Comparison of ENCODE assay signal across 9 cellular contexts in genomic region chr19:1041835-1042685, GRCh38. TPM values are rescaled to one million over a fixed set of nuclear protein-coding genes. Genes with fewer than 3 reads are reported as not detected.
DNase-seq lines count a peak whose midpoint lies in the region; ATAC-seq and TF ChIP-seq lines count a peak whose summit lies in the region.
"Had no signal": no experiment of that assay in that cellular context is flagged by ENCODE, and none has a peak within 500 bp of the region (broad histone marks: within the 10 kb centered on the region; RNA-seq: fewer than 3 reads in every experiment).

No MANE protein-coding gene starts in this region.

- H3K27me3 ChIP-seq in spleen (replicated peaks in 1 of 7): no peaks in the 10 kb centered on the region

- no peaks in the 10 kb centered on the region for H3K9me3 Mint-ChIP-seq in activated CD8-positive, alpha-beta memory T cell treated with anti-CD3 and anti-CD28 coated beads, Interleukin-2, amount 10 ng/mL, durations not matched to agents 7 days and 5 days (ENCODE audit: low read depth)
- H3K9me3 Mint-ChIP-seq in activated naive CD4-positive, alpha-beta T cell treated with anti-CD3 and anti-CD28 coated beads, Interleukin-2, amount 10 ng/mL, durations not matched to agents 7 days and 5 days: peaks cover 2% of the 10 kb centered on the region

- H3K4me2 ChIP-seq in OCI-LY7 (ENCODE audit: low read length): peak overlapping the region; percentile 93; the same call in 1 of the 2 replicates

- H3K4me3 Mint-ChIP-seq in activated CD8-positive, alpha-beta memory T cell treated with anti-CD3 and anti-CD28 coated beads, Interleukin-2, amount 10 ng/mL, durations not matched to agents 7 days and 5 days: no peak overlapping the region
- H3K4me3 Mint-ChIP-seq in activated naive CD4-positive, alpha-beta T cell treated with anti-CD3 and anti-CD28 coated beads, Interleukin-2, amount 10 ng/mL, durations not matched to agents 7 days and 5 days: no peak overlapping the region

- H3K4me1 ChIP-seq in OCI-LY7 (ENCODE audit: insufficient read depth, low read length, poor library complexity, severe bottlenecking) (peaks cover 52% of the 10 kb centered on the region), spleen (peaks cover 36 to 74% (median 59%) of the 10 kb centered on the region in 6 donors)

- POLR2A ChIA-PET in OCI-LY7 (lab: Charles Lee): interaction anchor here (0.8 kb wide), 1 partner anchor 21 kb away, joined by 5 read pairs; the partner anchor contains the start of genes RNU6-2 and TMEM259

- no TSS peak for BruUV-seq in OCI-LY7 (replicated peaks; lab: Mats Ljungman, UMichigan)

- TF ChIP-seq CTCF in OCI-LY7 (conservative IDR thresholded peaks at IDR 0.05; ENCODE audit: low read length) (no peak), fibroblast of villous mesenchyme (IDR thresholded peaks at IDR 0.05; ENCODE audit: insufficient read depth, low read depth, low read length) (no peak), spleen (IDR thresholded peaks at IDR 0.05 in 8 of 11, conservative IDR thresholded peaks at IDR 0.05 in 3 of 11) (no peak)

- H3K4me3 ChIP-seq in OCI-LY7 (ENCODE audit: low read depth, low read length, poor library complexity, severe bottlenecking) (no peak overlapping the region), fibroblast of villous mesenchyme (ENCODE audit: low read depth, low read length) (peak overlapping the region; percentile 66), spleen (peak overlapping the region in 4 of 8 donors; percentile 70 to 92 (median 76))

- peak; percentile 41 for DNase-seq in activated CD8-positive, alpha-beta memory T cell treated with anti-CD3 and anti-CD28 coated beads, Interleukin-2, amount 10 ng/mL, durations not matched to agents 7 days and 5 days
- no peak for DNase-seq in activated CD8-positive, alpha-beta memory T cell treated with anti-CD3 and anti-CD28 coated beads, Interleukin-2, amount 50 U/mL, for 48 hours
- no peak for DNase-seq in OCI-LY7 (ENCODE audit: low spot score)
- peak; percentile 84 for DNase-seq in fibroblast of villous mesenchyme (ENCODE audit: low read depth)
- peak; percentile 85 for DNase-seq in spleen
- no peak for DNase-seq in activated gamma-delta T cell (lab: John Stamatoyannopoulos, UW)
- no peak for DNase-seq in DMS114 treated with DMSO at 0.1 percent for 48 hours (lab: John Stamatoyannopoulos, UW; ENCODE audit: unreplicated experiment)
- DNase-seq in activated naive CD4-positive, alpha-beta T cell treated with anti-CD3 and anti-CD28 coated beads, Interleukin-2, amount 10 ng/mL, durations not matched to agents 7 days and 5 days: no peak
- DNase-seq: IMR-90 had no signal

- WGBS in spleen, 5 donors: 76 to 95% (median 83%) methylated on average over 4 to 43 of the region's 43 CpGs

- no peaks in the 10 kb centered on the region for H3K9me2 ChIP-seq in OCI-LY7 (ENCODE audit: insufficient read depth, low read length)

- no peaks in the 10 kb centered on the region for H3K27me3 Mint-ChIP-seq in activated CD8-positive, alpha-beta memory T cell treated with anti-CD3 and anti-CD28 coated beads, Interleukin-2, amount 10 ng/mL, durations not matched to agents 7 days and 5 days
- H3K27me3 Mint-ChIP-seq in activated naive CD4-positive, alpha-beta T cell treated with anti-CD3 and anti-CD28 coated beads, Interleukin-2, amount 10 ng/mL, durations not matched to agents 7 days and 5 days: peaks cover 5% of the 10 kb centered on the region

- peaks cover 39% of the 10 kb centered on the region for H3K4me1 Mint-ChIP-seq in activated CD8-positive, alpha-beta memory T cell treated with anti-CD3 and anti-CD28 coated beads, Interleukin-2, amount 10 ng/mL, durations not matched to agents 7 days and 5 days
- H3K4me1 Mint-ChIP-seq in activated naive CD4-positive, alpha-beta T cell treated with anti-CD3 and anti-CD28 coated beads, Interleukin-2, amount 10 ng/mL, durations not matched to agents 7 days and 5 days: peaks cover 53% of the 10 kb centered on the region

- ATAC-seq in activated CD8-positive, alpha-beta memory T cell treated with anti-CD3 and anti-CD28 coated beads, Interleukin-2, amount 10 ng/mL, durations not matched to agents 7 days and 5 days: no peak

- H3K9me3 ChIP-seq in OCI-LY7 (ENCODE audit: low read length): no peaks in the 10 kb centered on the region
- no peaks in the 10 kb centered on the region for H3K9me3 ChIP-seq in spleen

- no peak overlapping the region for H3K27ac Mint-ChIP-seq in activated CD8-positive, alpha-beta memory T cell treated with anti-CD3 and anti-CD28 coated beads, Interleukin-2, amount 10 ng/mL, durations not matched to agents 7 days and 5 days
- H3K27ac Mint-ChIP-seq in activated naive CD4-positive, alpha-beta T cell treated with anti-CD3 and anti-CD28 coated beads, Interleukin-2, amount 10 ng/mL, durations not matched to agents 7 days and 5 days: no peak overlapping the region

- H3K27ac ChIP-seq in OCI-LY7 (ENCODE audit: low read depth, low read length, poor library complexity, severe bottlenecking) (no peak overlapping the region), spleen (peak overlapping the region in 3 of 8 donors; percentile 85 to 94 (median 93))

- H3K36me3 Mint-ChIP-seq in activated CD8-positive, alpha-beta memory T cell treated with anti-CD3 and anti-CD28 coated beads, Interleukin-2, amount 10 ng/mL, durations not matched to agents 7 days and 5 days: peaks cover 16% of the 10 kb centered on the region
- H3K36me3 Mint-ChIP-seq in activated naive CD4-positive, alpha-beta T cell treated with anti-CD3 and anti-CD28 coated beads, Interleukin-2, amount 10 ng/mL, durations not matched to agents 7 days and 5 days: peaks cover 45% of the 10 kb centered on the region

- H3K36me3 ChIP-seq in OCI-LY7 (ENCODE audit: insufficient read depth, low read length) (peaks cover 17% of the 10 kb centered on the region; the same call in 1 of the 2 replicates), spleen (peaks cover 0 to 71% (median 26%) of the 10 kb centered on the region in 6 donors)

- CTCF ChIA-PET in activated CD8-positive, alpha-beta memory T cell treated with anti-CD3 and anti-CD28 coated beads, Interleukin-2, amount 10 ng/mL, durations not matched to agents 7 days and 5 days (lab: Charles Lee): interaction anchor here (0.9 to 8.5 kb wide), 5 partner anchors 9 to 24 kb away, joined by 3 to 76 read pairs (median 6); partner anchors contain the start of genes ARHGAP45 and CNN2
- CTCF ChIA-PET in OCI-LY7 (lab: Charles Lee; ENCODE audit: unreplicated experiment): no interaction called here
- CTCF ChIA-PET in activated naive CD4-positive, alpha-beta T cell treated with anti-CD3 and anti-CD28 coated beads, Interleukin-2, amount 10 ng/mL, durations not matched to agents 7 days and 5 days (lab: Charles Lee): interaction anchor here (0.7 to 1.3 kb wide), 2 partner anchors 11 to 15 kb away, joined by 3 read pairs; no protein-coding TSS in a partner anchor

- H2AFZ ChIP-seq in OCI-LY7 (ENCODE audit: low read length): no peak overlapping the region

- no peaks in the 10 kb centered on the region; the same call in 1 of the 2 replicates for H4K20me1 ChIP-seq in OCI-LY7 (ENCODE audit: insufficient read depth, low read length)

- intact Hi-C loops in OCI-LY7 (cut with micrococcal nuclease; ENCODE audit: unreplicated experiment): loop anchor here (2.0 kb wide), 1 partner anchor 15 kb away; the partner anchor contains the start of gene CNN2
- intact Hi-C loops in spleen (cut with DNase I; ENCODE audit: low total_unique reads): no loop called here

- TF ChIP-seq POLR2A in spleen (IDR thresholded peaks at IDR 0.05): no peak

- 0 out of 2 replicates have a peak, but pooled peaks cover 5% of the 10 kb centered on the region for H3K79me2 ChIP-seq in OCI-LY7 (ENCODE audit: insufficient read depth, low read depth, low read length)

RNA-seq across cellular contexts. Expression of gene ABCA7, which starts 2.2 kb away (rescaled TPM):
- total RNA-seq in activated CD8-positive, alpha-beta memory T cell treated with anti-CD3 and anti-CD28 coated beads, Interleukin-2, amount 10 ng/mL, durations not matched to agents 7 days and 5 days: 10 to 100 TPM; 62.7 to 72.9 TPM
- total RNA-seq in OCI-LY7 (2014; rRNA removed; shearing (Covaris generic)): 22.5 and 43.3 TPM in 2 replicates
- total RNA-seq in OCI-LY7 (2022) (66.6 and 74.4 TPM in 2 replicates), fibroblast of villous mesenchyme (11.2 and 13.9 TPM in 2 replicates), spleen (100 to 1,000 TPM in 3 of 7 donors, 10 to 100 TPM in 4; 64.6 to 162 (median 94.7) TPM)
- 100 to 1,000 TPM in 2 of 3 donors, 10 to 100 TPM in 1; 67.5 to 197 (median 152) TPM for polyA plus RNA-seq in spleen

RNA-seq across cellular contexts. Expression of gene CNN2, which starts 15.7 kb away (rescaled TPM):
- total RNA-seq in activated CD8-positive, alpha-beta memory T cell treated with anti-CD3 and anti-CD28 coated beads, Interleukin-2, amount 10 ng/mL, durations not matched to agents 7 days and 5 days: 100 to 1,000 TPM; 295 to 296 TPM
- total RNA-seq in OCI-LY7 (2014; rRNA removed; shearing (Covaris generic)): 51.5 and 73.7 TPM in 2 replicates
- total RNA-seq in OCI-LY7 (2022) (126 and 127 TPM in 2 replicates), fibroblast of villous mesenchyme (508 and 544 TPM in 2 replicates), spleen (100 to 1,000 TPM; 102 to 296 (median 233) TPM)
- 100 to 1,000 TPM; 126 to 147 (median 140) TPM for polyA plus RNA-seq in spleen

RNA-seq across cellular contexts. Expression of gene RNU6-2, which starts 20.7 kb away (rescaled TPM):
- total RNA-seq in activated CD8-positive, alpha-beta memory T cell treated with anti-CD3 and anti-CD28 coated beads, Interleukin-2, amount 10 ng/mL, durations not matched to agents 7 days and 5 days: not detected
- total RNA-seq in OCI-LY7 (2014; rRNA removed; shearing (Covaris generic)): not detected in 2 replicates
- total RNA-seq in OCI-LY7 (2022): not detected in 2 replicates
- not detected in 2 replicates for total RNA-seq in fibroblast of villous mesenchyme
- total RNA-seq in spleen: not detected
- not detected for polyA plus RNA-seq in spleen
- total RNA-seq: IMR-90 had no signal
- polyA plus RNA-seq: IMR-90 had no signal

RNA-seq across cellular contexts. Expression of gene TMEM259, which starts 21.1 kb away (rescaled TPM):
- 100 to 1,000 TPM; 172 to 212 TPM for total RNA-seq in activated CD8-positive, alpha-beta memory T cell treated with anti-CD3 and anti-CD28 coated beads, Interleukin-2, amount 10 ng/mL, durations not matched to agents 7 days and 5 days
- 131 and 169 TPM in 2 replicates for total RNA-seq in OCI-LY7 (2014; rRNA removed; shearing (Covaris generic))
- total RNA-seq in OCI-LY7 (2022) (195 and 204 TPM in 2 replicates), fibroblast of villous mesenchyme (79.2 and 84.6 TPM in 2 replicates), spleen (100 to 1,000 TPM; 187 to 275 (median 240) TPM)
- 100 to 1,000 TPM; 172 to 560 (median 460) TPM for polyA plus RNA-seq in spleen

RNA-seq across cellular contexts. Expression of gene ARHGAP45, which starts 24.9 kb away (rescaled TPM):
- 100 to 1,000 TPM; 361 to 481 TPM for total RNA-seq in activated CD8-positive, alpha-beta memory T cell treated with anti-CD3 and anti-CD28 coated beads, Interleukin-2, amount 10 ng/mL, durations not matched to agents 7 days and 5 days
- 132 and 135 TPM in 2 replicates for total RNA-seq in OCI-LY7 (2014; rRNA removed; shearing (Covaris generic))
- total RNA-seq in OCI-LY7 (2022) (138 and 143 TPM in 2 replicates), fibroblast of villous mesenchyme (0.43 and 0.97 TPM in 2 replicates), spleen (100 to 1,000 TPM; 161 to 258 (median 237) TPM)
- polyA plus RNA-seq in spleen: 100 to 1,000 TPM; 205 to 356 (median 329) TPM

Comparison
In these comparisons a context has a peak if more than half of its experiments do, and no peak if none do; other contexts are left out.
1. DNase-seq: peak in activated CD8-positive, alpha-beta memory T cell treated with anti-CD3 and anti-CD28 coated beads, Interleukin-2, amount 10 ng/mL, durations not matched to agents 7 days and 5 days (single experiment), fibroblast of villous mesenchyme (single experiment) and spleen (single experiment); none in activated CD8-positive, alpha-beta memory T cell treated with anti-CD3 and anti-CD28 coated beads, Interleukin-2, amount 50 U/mL, for 48 hours (single experiment), OCI-LY7 (single experiment), activated gamma-delta T cell (single experiment), DMS114 treated with DMSO at 0.1 percent for 48 hours (single experiment) and activated naive CD4-positive, alpha-beta T cell treated with anti-CD3 and anti-CD28 coated beads, Interleukin-2, amount 10 ng/mL, durations not matched to agents 7 days and 5 days (single experiment).